ENCODE assay signal across 12 cellular contexts in the genomic region with DNA sequence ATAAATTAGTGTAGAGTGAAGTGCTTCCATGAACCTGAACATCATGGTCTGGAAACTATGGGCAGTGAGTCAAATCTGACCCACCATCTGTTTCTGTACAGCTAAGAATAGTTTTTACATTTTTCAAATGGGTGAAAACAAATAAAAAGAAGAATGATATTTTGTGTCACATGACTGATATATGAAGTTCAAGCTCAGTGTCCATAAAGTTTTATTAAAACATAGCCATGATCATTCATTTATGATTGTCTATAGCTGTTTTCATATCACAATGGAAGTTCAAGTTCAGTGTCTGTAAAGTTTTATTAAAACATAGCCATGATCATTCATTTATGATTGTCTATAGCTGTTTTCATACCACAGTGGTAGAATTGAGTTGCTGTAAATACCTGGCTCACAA. TPM values are rescaled to one million over a fixed set of nuclear protein-coding genes. Genes with fewer than 3 reads are reported as not detected.
"Had no signal": no experiment of that assay in that cellular context is flagged by ENCODE, and none has a peak within 500 bp of the region (broad histone marks: within the 10 kb centered on the region; RNA-seq: fewer than 3 reads in every experiment).

No MANE protein-coding gene starts in this region.

- H3K27ac ChIP-seq: GM23248 had no signal

- H3K9ac ChIP-seq: GM23248 had no signal

- H3K4me2 ChIP-seq: GM23338 had no signal

- H3K4me1 ChIP-seq: HAP-1 had no signal

- DNase-seq: GM23248, GOT3, H7, H9, HCEC 1CT, HFFc6 had no signal

- FAIRE-seq: H1, H54 had no signal

- H3K9me3 ChIP-seq: HAP-1 had no signal

- H3K27ac Mint-ChIP-seq: GM23338, H9, HFFc6 had no signal

- H2AFZ ChIP-seq: GM23248, GM23338 had no signal

- H3K4me3 ChIP-seq: GM23248, GM23338, HAP-1 had no signal

- H3K36me3 ChIP-seq: HAP-1 had no signal

- ATAC-seq: GM23338, HCT116 had no signal

- H3K4me1 Mint-ChIP-seq: GM23338, H9 had no signal

- H3K4me3 Mint-ChIP-seq: GM23338, H9, HFFc6 had no signal

RNA-seq across cellular contexts. Expression of a gene that starts 45.9 kb away (rescaled TPM):
- total RNA-seq: GM23248, H7 had no signal

RNA-seq across cellular contexts. Expression of a gene that starts 57.9 kb away (rescaled TPM):
- total RNA-seq: GM23248, GM23338, H1, H4, H7, H9, HFFc6 had no signal
- polyA plus RNA-seq: GM23248, GM23338, H1 had no signal
